38 cellular contexts compared by ENCODE assay signal in genomic region chr11:133864756-133865155, GRCh38. TPM values are rescaled to one million over a fixed set of nuclear protein-coding genes. Genes with fewer than 3 reads are reported as not detected.
"Had no signal": no experiment of that assay in that cellular context is flagged by ENCODE, and none has a peak within 500 bp of the region (broad histone marks: within the 10 kb centered on the region; RNA-seq: fewer than 3 reads in every experiment).

No MANE protein-coding gene starts in this region.

- H3K36me3 Mint-ChIP-seq: activated CD4-positive, alpha-beta memory T cell treated with anti-CD3 and anti-CD28 coated beads for 36 hours; activated naive CD4-positive, alpha-beta T cell treated with anti-CD3 and anti-CD28 coated beads, Interleukin-2, amount 50 U/mL, for 72 hours; activated naive CD8-positive, alpha-beta T cell treated with anti-CD3 and anti-CD28 coated beads for 36 hours had no signal

- H3K4me1 Mint-ChIP-seq: activated B cell treated with CpG ODN at 0.5 μM for 24 hours; activated CD4-positive, alpha-beta T cell treated with anti-CD3 and anti-CD28 coated beads, Interleukin-2, amount 10 ng/mL, durations not matched to agents 24 days and 14 days; activated naive CD8-positive, alpha-beta T cell treated with anti-CD3 and anti-CD28 coated beads for 36 hours; activated T-helper 17 cell treated with anti-CD3 and anti-CD28 coated beads, Interleukin-2, amount 50 U/mL, for 72 hours had no signal

- H3K9me3 ChIP-seq: adrenal gland, body of pancreas, breast epithelium had no signal

- H3K4me3 Mint-ChIP-seq: activated B cell treated with CpG ODN at 0.5 μM for 24 hours; activated CD4-positive, alpha-beta memory T cell treated with anti-CD3 and anti-CD28 coated beads for 36 hours; activated CD4-positive, alpha-beta T cell treated with anti-CD3 and anti-CD28 coated beads, Interleukin-2, amount 10 ng/mL, durations not matched to agents 24 days and 14 days; activated CD8-positive, alpha-beta T cell treated with anti-CD3 and anti-CD28 coated beads for 36 hours; activated naive CD4-positive, alpha-beta T cell treated with anti-CD3 and anti-CD28 coated beads for 36 hours; activated naive CD8-positive, alpha-beta T cell treated with anti-CD3 and anti-CD28 coated beads for 36 hours; activated T-cell treated with anti-CD3 and anti-CD28 coated beads, Interleukin-2, amount 50 U/mL, for 4 hours; activated T-cell treated with anti-CD3 and anti-CD28 coated beads, Interleukin-2, amount 50 U/mL, for 72 hours; activated T-helper 1 cell treated with anti-CD3 and anti-CD28 coated beads, Interleukin-12 subunit alpha, Interleukin-12 subunit beta, Interleukin-2, Interleukin-4 antibody, amounts not matched to agents 30 ng/mL and 10 ng/mL and 1 ng/mL, durations not matched to agents 14 hours and 24 hours and 36 hours; activated T-helper 17 cell treated with anti-CD3 and anti-CD28 coated beads, Interleukin-2, amount 50 U/mL, for 72 hours; T-helper 1 cell treated with Interleukin-12 subunit alpha and Interleukin-12 subunit beta and Interleukin-4 antibody, amounts not matched to agents 30 μg/mL and 1 μg/mL, for 36 hours; T-helper 2 cell treated with Interferon-gamma antibody and Interleukin-4, amounts not matched to agents 5 μg/mL and 100 μg/mL, for 36 hours had no signal

- H3K27ac Mint-ChIP-seq: activated B cell treated with CpG ODN at 0.5 μM for 24 hours; activated CD4-positive, alpha-beta memory T cell treated with anti-CD3 and anti-CD28 coated beads for 36 hours; activated CD4-positive, alpha-beta T cell treated with anti-CD3 and anti-CD28 coated beads, Interleukin-2, amount 10 ng/mL, durations not matched to agents 24 days and 14 days; activated CD8-positive, alpha-beta T cell treated with anti-CD3 and anti-CD28 coated beads for 36 hours; activated naive CD4-positive, alpha-beta T cell treated with anti-CD3 and anti-CD28 coated beads for 36 hours; activated naive CD4-positive, alpha-beta T cell treated with anti-CD3 and anti-CD28 coated beads, Interleukin-2, amount 50 U/mL, for 72 hours; activated naive CD8-positive, alpha-beta T cell treated with anti-CD3 and anti-CD28 coated beads for 36 hours; activated T-cell treated with anti-CD3 and anti-CD28 coated beads, Interleukin-2, amount 50 U/mL, for 72 hours; activated T-helper 1 cell treated with anti-CD3 and anti-CD28 coated beads, Interleukin-12 subunit alpha, Interleukin-12 subunit beta, Interleukin-2, Interleukin-4 antibody, amounts not matched to agents 30 ng/mL and 10 ng/mL and 1 ng/mL, durations not matched to agents 14 hours and 24 hours and 36 hours; activated T-helper 17 cell treated with anti-CD3 and anti-CD28 coated beads, Interleukin-2, amount 50 U/mL, for 72 hours; T-helper 1 cell treated with Interleukin-12 subunit alpha and Interleukin-12 subunit beta and Interleukin-4 antibody, amounts not matched to agents 30 μg/mL and 1 μg/mL, for 36 hours; T-helper 2 cell treated with Interferon-gamma antibody and Interleukin-4, amounts not matched to agents 5 μg/mL and 100 μg/mL, for 36 hours had no signal

- H3K27ac ChIP-seq: adrenal gland, body of pancreas, brain microvascular endothelial cell, breast epithelium, VCaP had no signal

- H3K36me3 ChIP-seq: adrenal gland, brain microvascular endothelial cell, breast epithelium had no signal

- H3K4me1 ChIP-seq: adrenal gland, body of pancreas, breast epithelium had no signal

- ATAC-seq: activated CD8-positive, alpha-beta T cell treated with anti-CD3 and anti-CD28 coated beads for 36 hours; activated naive CD4-positive, alpha-beta T cell treated with anti-CD3 and anti-CD28 coated beads, Interleukin-2, amount 50 U/mL, for 72 hours; activated T-cell treated with anti-CD3 and anti-CD28 coated beads, Interleukin-2, amount 50 U/mL, for 4 hours; activated T-cell treated with anti-CD3 and anti-CD28 coated beads, Interleukin-2, amount 50 U/mL, for 72 hours; activated T-helper 17 cell treated with anti-CD3 and anti-CD28 coated beads, Interleukin-2, amount 50 U/mL, for 72 hours; body of pancreas had no signal

- DNase-seq: activated B cell treated with CpG ODN at 0.5 μM for 24 hours; activated CD4-positive, alpha-beta memory T cell treated with anti-CD3 and anti-CD28 coated beads for 36 hours; activated CD4-positive, alpha-beta T cell treated with anti-CD3 and anti-CD28 coated beads for 4 hours; activated CD4-positive, alpha-beta T cell treated with anti-CD3 and anti-CD28 coated beads, Interleukin-2, amount 10 ng/mL, durations not matched to agents 24 days and 14 days; activated CD4-positive, alpha-beta T cell treated with anti-CD3 and anti-CD28 coated beads, Interleukin-2, amount 50 U/mL, for 1 hour; activated CD4-positive, alpha-beta T cell treated with anti-CD3 and anti-CD28 coated beads, Interleukin-2, amount 50 U/mL, for 4 hours; activated CD4-positive, CD25-positive, alpha-beta regulatory T cell treated with anti-CD3 and anti-CD28 coated beads, Interleukin-2, amount 50 U/mL, for 72 hours; activated CD8-positive, alpha-beta memory T cell treated with anti-CD3 and anti-CD28 coated beads, Interleukin-2, amount 50 U/mL, for 4 hours; activated CD8-positive, alpha-beta T cell treated with anti-CD3 and anti-CD28 coated beads for 36 hours; activated effector memory CD4-positive, alpha-beta T cell treated with anti-CD3 and anti-CD28 coated beads, Interleukin-2, amount 50 U/mL, for 16 hours; activated gamma-delta T cell treated with Interleukin-2 at 50 U/mL for 16 hours; activated naive CD4-positive, alpha-beta T cell; activated naive CD4-positive, alpha-beta T cell treated with anti-CD3 and anti-CD28 coated beads for 36 hours; activated naive CD4-positive, alpha-beta T cell treated with anti-CD3 and anti-CD28 coated beads, Interleukin-2, amount 50 U/mL, for 16 hours; activated naive CD8-positive, alpha-beta T cell treated with anti-CD3 and anti-CD28 coated beads for 36 hours; activated T-cell treated with anti-CD3 and anti-CD28 coated beads for 4 hours; activated T-cell treated with anti-CD3 and anti-CD28 coated beads, Interleukin-2, amount 50 U/mL, for 1 hour; activated T-cell treated with anti-CD3 and anti-CD28 coated beads, Interleukin-2, amount 50 U/mL, for 4 hours; activated T-cell treated with anti-CD3 and anti-CD28 coated beads, Interleukin-2, amount 50 U/mL, for 72 hours; adrenal gland; amniotic stem cell; body of pancreas; brain microvascular endothelial cell; central memory CD4-positive, alpha-beta T cell; T-helper 1 cell; T-helper 2 cell; T-helper 9 cell had no signal

- H3K27me3 ChIP-seq: adrenal gland, body of pancreas, brain microvascular endothelial cell, breast epithelium had no signal

- H3K9me3 Mint-ChIP-seq: activated B cell treated with CpG ODN at 0.5 μM for 24 hours; activated CD4-positive, alpha-beta memory T cell treated with anti-CD3 and anti-CD28 coated beads for 36 hours; activated CD4-positive, alpha-beta T cell treated with anti-CD3 and anti-CD28 coated beads, Interleukin-2, amount 10 ng/mL, durations not matched to agents 24 days and 14 days; activated CD8-positive, alpha-beta T cell treated with anti-CD3 and anti-CD28 coated beads for 36 hours; activated naive CD4-positive, alpha-beta T cell treated with anti-CD3 and anti-CD28 coated beads for 36 hours; activated naive CD4-positive, alpha-beta T cell treated with anti-CD3 and anti-CD28 coated beads, Interleukin-2, amount 50 U/mL, for 72 hours; activated naive CD8-positive, alpha-beta T cell treated with anti-CD3 and anti-CD28 coated beads for 36 hours; activated T-cell treated with anti-CD3 and anti-CD28 coated beads, Interleukin-2, amount 50 U/mL, for 4 hours; activated T-cell treated with anti-CD3 and anti-CD28 coated beads, Interleukin-2, amount 50 U/mL, for 72 hours; activated T-helper 1 cell treated with anti-CD3 and anti-CD28 coated beads, Interleukin-12 subunit alpha, Interleukin-12 subunit beta, Interleukin-2, Interleukin-4 antibody, amounts not matched to agents 30 ng/mL and 10 ng/mL and 1 ng/mL, durations not matched to agents 14 hours and 24 hours and 36 hours; activated T-helper 17 cell treated with anti-CD3 and anti-CD28 coated beads, Interleukin-2, amount 50 U/mL, for 72 hours; T-helper 1 cell treated with Interleukin-12 subunit alpha and Interleukin-12 subunit beta and Interleukin-4 antibody, amounts not matched to agents 30 μg/mL and 1 μg/mL, for 36 hours; T-helper 2 cell treated with Interferon-gamma antibody and Interleukin-4, amounts not matched to agents 5 μg/mL and 100 μg/mL, for 36 hours had no signal

- H3K4me3 ChIP-seq: adrenal gland, body of pancreas, breast epithelium had no signal

RNA-seq across cellular contexts. Expression of gene SPATA19, which starts 19.4 kb away (rescaled TPM):
- total RNA-seq: activated B cell treated with CpG ODN at 0.5 μM for 24 hours; activated CD4-positive, alpha-beta memory T cell treated with anti-CD3 and anti-CD28 coated beads for 36 hours; activated CD4-positive, alpha-beta T cell treated with anti-CD3 and anti-CD28 coated beads, Interleukin-2, amount 10 ng/mL, durations not matched to agents 24 days and 14 days; activated CD8-positive, alpha-beta memory T cell treated with anti-CD3 and anti-CD28 coated beads for 36 hours; activated CD8-positive, alpha-beta T cell treated with anti-CD3 and anti-CD28 coated beads for 36 hours; activated naive CD4-positive, alpha-beta T cell treated with anti-CD3 and anti-CD28 coated beads for 36 hours; activated naive CD4-positive, alpha-beta T cell treated with anti-CD3 and anti-CD28 coated beads, Interleukin-2, amount 50 U/mL, for 72 hours; activated naive CD8-positive, alpha-beta T cell treated with anti-CD3 and anti-CD28 coated beads for 36 hours; activated T-cell treated with anti-CD3 and anti-CD28 coated beads, Interleukin-2, amount 50 U/mL, for 4 hours; activated T-cell treated with anti-CD3 and anti-CD28 coated beads, Interleukin-2, amount 50 U/mL, for 72 hours; activated T-helper 1 cell treated with anti-CD3 and anti-CD28 coated beads, Interleukin-12 subunit alpha, Interleukin-12 subunit beta, Interleukin-2, Interleukin-4 antibody, amounts not matched to agents 30 ng/mL and 10 ng/mL and 1 ng/mL, durations not matched to agents 14 hours and 24 hours and 36 hours; activated T-helper 17 cell treated with anti-CD3 and anti-CD28 coated beads, Interleukin-2, amount 50 U/mL, for 72 hours; adrenal gland; aorta; astrocyte; body of pancreas; breast epithelium; cardiac septum had no signal
